In genomic region chr16:81077077-81077940, GRCh38 we compare ENCODE assay signal across 1 cellular context.
A peak's percentile ranks its signal among the peaks of the same experiment; 100 is the strongest.
TF ChIP-seq lines count a peak whose summit lies in the region.

A gene with protein sequence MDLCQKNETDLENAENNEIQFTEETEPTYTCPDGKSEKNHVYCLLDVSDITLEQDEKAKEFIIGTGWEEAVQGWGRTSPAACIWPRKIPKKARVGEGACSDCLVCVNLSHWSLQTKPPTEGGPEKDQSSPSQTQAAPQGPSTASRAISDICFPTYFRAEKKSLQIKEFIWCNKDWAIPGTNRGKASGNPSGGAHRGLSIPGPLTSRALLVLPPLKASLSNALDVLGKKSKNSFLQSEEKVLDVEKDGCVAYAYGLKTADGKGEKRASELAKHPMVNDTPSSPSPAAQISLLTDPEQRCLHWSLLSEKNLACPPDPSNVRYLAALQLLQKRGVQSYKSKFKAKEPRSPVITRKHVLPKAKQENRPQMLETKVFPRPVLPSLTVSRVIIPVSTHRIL (minus strand): TSS chr16:81077238. CDS start chr16:81063955, 13,283 bp downstream.

TF ChIP-seq in HepG2, 621 proteins besides CTCF, POLR2A, EP300 and RAD21 (continued from another document and continues in another):
- TF ChIP-seq ZUFSP (CRISPR knock-in tag; IDR thresholded peaks at IDR 0.05; ENCODE audit: borderline replicate concordance) = no peak
- no peak; the same call in 1 of the 2 replicates for TF ChIP-seq ZNF790 (CRISPR knock-in tag; IDR thresholded peaks at IDR 0.05; ENCODE audit: borderline replicate concordance)
- no peak for TF ChIP-seq ZNF577 (CRISPR knock-in tag; IDR thresholded peaks at IDR 0.05; ENCODE audit: borderline replicate concordance, low read depth)
- TF ChIP-seq ZNF704 (CRISPR knock-in tag; IDR thresholded peaks at IDR 0.05; ENCODE audit: borderline replicate concordance) = peak; percentile 94
- peak; percentile 87 for TF ChIP-seq SALL1 (CRISPR knock-in tag; IDR thresholded peaks at IDR 0.05)
- peak; percentile 98 for TF ChIP-seq SMAD1 (CRISPR knock-in tag; IDR thresholded peaks at IDR 0.05; ENCODE audit: borderline replicate concordance, low read depth)
- peak; percentile 81; the same call in 1 of the 2 replicates for TF ChIP-seq ZNF331 (CRISPR knock-in tag; IDR thresholded peaks at IDR 0.05)
- TF ChIP-seq, protein P1, sequence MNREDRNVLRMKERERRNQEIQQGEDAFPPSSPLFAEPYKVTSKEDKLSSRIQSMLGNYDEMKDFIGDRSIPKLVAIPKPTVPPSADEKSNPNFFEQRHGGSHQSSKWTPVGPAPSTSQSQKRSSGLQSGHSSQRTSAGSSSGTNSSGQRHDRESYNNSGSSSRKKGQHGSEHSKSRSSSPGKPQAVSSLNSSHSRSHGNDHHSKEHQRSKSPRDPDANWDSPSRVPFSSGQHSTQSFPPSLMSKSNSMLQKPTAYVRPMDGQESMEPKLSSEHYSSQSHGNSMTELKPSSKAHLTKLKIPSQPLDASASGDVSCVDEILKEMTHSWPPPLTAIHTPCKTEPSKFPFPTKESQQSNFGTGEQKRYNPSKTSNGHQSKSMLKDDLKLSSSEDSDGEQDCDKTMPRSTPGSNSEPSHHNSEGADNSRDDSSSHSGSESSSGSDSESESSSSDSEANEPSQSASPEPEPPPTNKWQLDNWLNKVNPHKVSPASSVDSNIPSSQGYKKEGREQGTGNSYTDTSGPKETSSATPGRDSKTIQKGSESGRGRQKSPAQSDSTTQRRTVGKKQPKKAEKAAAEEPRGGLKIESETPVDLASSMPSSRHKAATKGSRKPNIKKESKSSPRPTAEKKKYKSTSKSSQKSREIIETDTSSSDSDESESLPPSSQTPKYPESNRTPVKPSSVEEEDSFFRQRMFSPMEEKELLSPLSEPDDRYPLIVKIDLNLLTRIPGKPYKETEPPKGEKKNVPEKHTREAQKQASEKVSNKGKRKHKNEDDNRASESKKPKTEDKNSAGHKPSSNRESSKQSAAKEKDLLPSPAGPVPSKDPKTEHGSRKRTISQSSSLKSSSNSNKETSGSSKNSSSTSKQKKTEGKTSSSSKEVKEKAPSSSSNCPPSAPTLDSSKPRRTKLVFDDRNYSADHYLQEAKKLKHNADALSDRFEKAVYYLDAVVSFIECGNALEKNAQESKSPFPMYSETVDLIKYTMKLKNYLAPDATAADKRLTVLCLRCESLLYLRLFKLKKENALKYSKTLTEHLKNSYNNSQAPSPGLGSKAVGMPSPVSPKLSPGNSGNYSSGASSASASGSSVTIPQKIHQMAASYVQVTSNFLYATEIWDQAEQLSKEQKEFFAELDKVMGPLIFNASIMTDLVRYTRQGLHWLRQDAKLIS (CRISPR knock-in tag; IDR thresholded peaks at IDR 0.05) = no peak; the same call in 1 of the 2 replicates
- TF ChIP-seq, protein P2, sequence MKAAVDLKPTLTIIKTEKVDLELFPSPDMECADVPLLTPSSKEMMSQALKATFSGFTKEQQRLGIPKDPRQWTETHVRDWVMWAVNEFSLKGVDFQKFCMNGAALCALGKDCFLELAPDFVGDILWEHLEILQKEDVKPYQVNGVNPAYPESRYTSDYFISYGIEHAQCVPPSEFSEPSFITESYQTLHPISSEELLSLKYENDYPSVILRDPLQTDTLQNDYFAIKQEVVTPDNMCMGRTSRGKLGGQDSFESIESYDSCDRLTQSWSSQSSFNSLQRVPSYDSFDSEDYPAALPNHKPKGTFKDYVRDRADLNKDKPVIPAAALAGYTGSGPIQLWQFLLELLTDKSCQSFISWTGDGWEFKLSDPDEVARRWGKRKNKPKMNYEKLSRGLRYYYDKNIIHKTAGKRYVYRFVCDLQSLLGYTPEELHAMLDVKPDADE (CRISPR knock-in tag; IDR thresholded peaks at IDR 0.05) = peak; percentile 50; the same call in 1 of the 2 replicates
- TF ChIP-seq SMARCC2 (IDR thresholded peaks at IDR 0.05) = no peak
- TF ChIP-seq, protein P3, sequence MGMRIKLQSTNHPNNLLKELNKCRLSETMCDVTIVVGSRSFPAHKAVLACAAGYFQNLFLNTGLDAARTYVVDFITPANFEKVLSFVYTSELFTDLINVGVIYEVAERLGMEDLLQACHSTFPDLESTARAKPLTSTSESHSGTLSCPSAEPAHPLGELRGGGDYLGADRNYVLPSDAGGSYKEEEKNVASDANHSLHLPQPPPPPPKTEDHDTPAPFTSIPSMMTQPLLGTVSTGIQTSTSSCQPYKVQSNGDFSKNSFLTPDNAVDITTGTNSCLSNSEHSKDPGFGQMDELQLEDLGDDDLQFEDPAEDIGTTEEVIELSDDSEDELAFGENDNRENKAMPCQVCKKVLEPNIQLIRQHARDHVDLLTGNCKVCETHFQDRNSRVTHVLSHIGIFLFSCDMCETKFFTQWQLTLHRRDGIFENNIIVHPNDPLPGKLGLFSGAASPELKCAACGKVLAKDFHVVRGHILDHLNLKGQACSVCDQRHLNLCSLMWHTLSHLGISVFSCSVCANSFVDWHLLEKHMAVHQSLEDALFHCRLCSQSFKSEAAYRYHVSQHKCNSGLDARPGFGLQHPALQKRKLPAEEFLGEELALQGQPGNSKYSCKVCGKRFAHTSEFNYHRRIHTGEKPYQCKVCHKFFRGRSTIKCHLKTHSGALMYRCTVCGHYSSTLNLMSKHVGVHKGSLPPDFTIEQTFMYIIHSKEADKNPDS (CRISPR knock-in tag; IDR thresholded peaks at IDR 0.05) = peak; percentile 83; the same call in 1 of the 2 replicates
- TF ChIP-seq NFE2L1 (CRISPR knock-in tag; IDR thresholded peaks at IDR 0.05; ENCODE audit: borderline replicate concordance) = no peak
- TF ChIP-seq, protein P4, sequence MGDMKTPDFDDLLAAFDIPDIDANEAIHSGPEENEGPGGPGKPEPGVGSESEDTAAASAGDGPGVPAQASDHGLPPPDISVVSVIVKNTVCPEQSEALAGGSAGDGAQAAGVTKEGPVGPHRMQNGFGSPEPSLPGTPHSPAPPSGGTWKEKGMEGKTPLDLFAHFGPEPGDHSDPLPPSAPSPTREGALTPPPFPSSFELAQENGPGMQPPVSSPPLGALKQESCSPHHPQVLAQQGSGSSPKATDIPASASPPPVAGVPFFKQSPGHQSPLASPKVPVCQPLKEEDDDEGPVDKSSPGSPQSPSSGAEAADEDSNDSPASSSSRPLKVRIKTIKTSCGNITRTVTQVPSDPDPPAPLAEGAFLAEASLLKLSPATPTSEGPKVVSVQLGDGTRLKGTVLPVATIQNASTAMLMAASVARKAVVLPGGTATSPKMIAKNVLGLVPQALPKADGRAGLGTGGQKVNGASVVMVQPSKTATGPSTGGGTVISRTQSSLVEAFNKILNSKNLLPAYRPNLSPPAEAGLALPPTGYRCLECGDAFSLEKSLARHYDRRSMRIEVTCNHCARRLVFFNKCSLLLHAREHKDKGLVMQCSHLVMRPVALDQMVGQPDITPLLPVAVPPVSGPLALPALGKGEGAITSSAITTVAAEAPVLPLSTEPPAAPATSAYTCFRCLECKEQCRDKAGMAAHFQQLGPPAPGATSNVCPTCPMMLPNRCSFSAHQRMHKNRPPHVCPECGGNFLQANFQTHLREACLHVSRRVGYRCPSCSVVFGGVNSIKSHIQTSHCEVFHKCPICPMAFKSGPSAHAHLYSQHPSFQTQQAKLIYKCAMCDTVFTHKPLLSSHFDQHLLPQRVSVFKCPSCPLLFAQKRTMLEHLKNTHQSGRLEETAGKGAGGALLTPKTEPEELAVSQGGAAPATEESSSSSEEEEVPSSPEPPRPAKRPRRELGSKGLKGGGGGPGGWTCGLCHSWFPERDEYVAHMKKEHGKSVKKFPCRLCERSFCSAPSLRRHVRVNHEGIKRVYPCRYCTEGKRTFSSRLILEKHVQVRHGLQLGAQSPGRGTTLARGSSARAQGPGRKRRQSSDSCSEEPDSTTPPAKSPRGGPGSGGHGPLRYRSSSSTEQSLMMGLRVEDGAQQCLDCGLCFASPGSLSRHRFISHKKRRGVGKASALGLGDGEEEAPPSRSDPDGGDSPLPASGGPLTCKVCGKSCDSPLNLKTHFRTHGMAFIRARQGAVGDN (CRISPR knock-in tag; IDR thresholded peaks at IDR 0.05) = peak; percentile 98
- TF ChIP-seq SETDB1 (CRISPR knock-in tag; IDR thresholded peaks at IDR 0.05; ENCODE audit: borderline replicate concordance) = no peak
- peak; percentile 96 for TF ChIP-seq ASH2L (IDR thresholded peaks at IDR 0.05; ENCODE audit: insufficient read length, low read depth, low read length)
- peak; percentile 56; the same call in 1 of the 2 replicates for TF ChIP-seq MIER3 (CRISPR knock-in tag; IDR thresholded peaks at IDR 0.05; ENCODE audit: borderline replicate concordance)
- TF ChIP-seq, protein P5, sequence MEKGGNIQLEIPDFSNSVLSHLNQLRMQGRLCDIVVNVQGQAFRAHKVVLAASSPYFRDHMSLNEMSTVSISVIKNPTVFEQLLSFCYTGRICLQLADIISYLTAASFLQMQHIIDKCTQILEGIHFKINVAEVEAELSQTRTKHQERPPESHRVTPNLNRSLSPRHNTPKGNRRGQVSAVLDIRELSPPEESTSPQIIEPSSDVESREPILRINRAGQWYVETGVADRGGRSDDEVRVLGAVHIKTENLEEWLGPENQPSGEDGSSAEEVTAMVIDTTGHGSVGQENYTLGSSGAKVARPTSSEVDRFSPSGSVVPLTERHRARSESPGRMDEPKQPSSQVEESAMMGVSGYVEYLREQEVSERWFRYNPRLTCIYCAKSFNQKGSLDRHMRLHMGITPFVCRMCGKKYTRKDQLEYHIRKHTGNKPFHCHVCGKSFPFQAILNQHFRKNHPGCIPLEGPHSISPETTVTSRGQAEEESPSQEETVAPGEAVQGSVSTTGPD (CRISPR knock-in tag; IDR thresholded peaks at IDR 0.05) = no peak
- TF ChIP-seq E2F2 (CRISPR knock-in tag; IDR thresholded peaks at IDR 0.05; ENCODE audit: borderline replicate concordance) = peak; percentile 28; the same call in 1 of the 2 replicates
- TF ChIP-seq ZNF660 (CRISPR knock-in tag; IDR thresholded peaks at IDR 0.05; ENCODE audit: borderline replicate concordance, low read depth) = no peak
- no peak; the same call in 1 of the 2 replicates for TF ChIP-seq RFXANK (CRISPR knock-in tag; IDR thresholded peaks at IDR 0.05)
- TF ChIP-seq NRL (CRISPR knock-in tag; IDR thresholded peaks at IDR 0.05; ENCODE audit: borderline replicate concordance) = peak; percentile 18; the same call in 1 of the 2 replicates
- TF ChIP-seq, protein P6, sequence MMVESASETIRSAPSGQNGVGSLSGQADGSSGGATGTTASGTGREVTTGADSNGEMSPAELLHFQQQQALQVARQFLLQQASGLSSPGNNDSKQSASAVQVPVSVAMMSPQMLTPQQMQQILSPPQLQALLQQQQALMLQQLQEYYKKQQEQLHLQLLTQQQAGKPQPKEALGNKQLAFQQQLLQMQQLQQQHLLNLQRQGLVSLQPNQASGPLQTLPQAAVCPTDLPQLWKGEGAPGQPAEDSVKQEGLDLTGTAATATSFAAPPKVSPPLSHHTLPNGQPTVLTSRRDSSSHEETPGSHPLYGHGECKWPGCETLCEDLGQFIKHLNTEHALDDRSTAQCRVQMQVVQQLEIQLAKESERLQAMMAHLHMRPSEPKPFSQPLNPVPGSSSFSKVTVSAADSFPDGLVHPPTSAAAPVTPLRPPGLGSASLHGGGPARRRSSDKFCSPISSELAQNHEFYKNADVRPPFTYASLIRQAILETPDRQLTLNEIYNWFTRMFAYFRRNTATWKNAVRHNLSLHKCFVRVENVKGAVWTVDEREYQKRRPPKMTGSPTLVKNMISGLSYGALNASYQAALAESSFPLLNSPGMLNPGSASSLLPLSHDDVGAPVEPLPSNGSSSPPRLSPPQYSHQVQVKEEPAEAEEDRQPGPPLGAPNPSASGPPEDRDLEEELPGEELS (CRISPR knock-in tag; IDR thresholded peaks at IDR 0.05) = peak; percentile 47; the same call in 1 of the 2 replicates
- TF ChIP-seq ZNF180 (CRISPR knock-in tag; IDR thresholded peaks at IDR 0.05; ENCODE audit: borderline replicate concordance, low read depth) = peak; percentile 86; the same call in 1 of the 2 replicates
- TF ChIP-seq ZNF350 (CRISPR knock-in tag; IDR thresholded peaks at IDR 0.05; ENCODE audit: borderline replicate concordance, low read depth) = peak; percentile 98
- no peak; the same call in 1 of the 2 replicates for TF ChIP-seq ZBTB20 (CRISPR knock-in tag; IDR thresholded peaks at IDR 0.05; ENCODE audit: borderline replicate concordance, low read depth)
- TF ChIP-seq ZNF883 (CRISPR knock-in tag; IDR thresholded peaks at IDR 0.05; ENCODE audit: not compliant biosample characterization) = peak; percentile 77
- TF ChIP-seq GATAD2A (CRISPR knock-in tag; IDR thresholded peaks at IDR 0.05) = peak; percentile 44
- no peak for TF ChIP-seq ZNF484 (CRISPR knock-in tag; IDR thresholded peaks at IDR 0.05; ENCODE audit: borderline replicate concordance, low read depth)
- TF ChIP-seq U2AF2 (IDR thresholded peaks at IDR 0.05; ENCODE audit: low read depth, low read length) = peak; percentile 97
- TF ChIP-seq YY1 (IDR thresholded peaks at IDR 0.05; ENCODE audit: insufficient read depth, insufficient replicate concordance, low read depth, low read length) = peak; percentile 77
- peak; percentile 33; the same call in 1 of the 2 replicates for TF ChIP-seq ZNF772 (CRISPR knock-in tag; IDR thresholded peaks at IDR 0.05)
- peak; percentile 91; the same call in 1 of the 2 replicates for TF ChIP-seq ZNF749 (CRISPR knock-in tag; IDR thresholded peaks at IDR 0.05; ENCODE audit: borderline replicate concordance)
